In genomic region chr11:119684361-119685072, GRCh38 we compare ENCODE assay signal across 1 cellular context.
TF ChIP-seq lines count a peak whose summit lies in the region.

No MANE protein-coding gene starts in this region.

TF ChIP-seq in IMR-90, 13 proteins besides CTCF, POLR2A, EP300 and RAD21 (continued from another document):
- TF ChIP-seq ELK1 (IDR thresholded peaks at IDR 0.05; ENCODE audit: borderline replicate concordance, low read depth, low read length), result no peak
- peak; percentile 57 for TF ChIP-seq CEBPB (IDR thresholded peaks at IDR 0.05; ENCODE audit: low read depth, low read length)
- peak; percentile 71 for TF ChIP-seq MAFK (IDR thresholded peaks at IDR 0.05; ENCODE audit: low read depth, low read length)
- TF ChIP-seq SMC3 (IDR thresholded peaks at IDR 0.05; ENCODE audit: low read depth, low read length), result no peak
- peak; percentile 92; the same call in 1 of the 2 replicates for TF ChIP-seq MAZ (IDR thresholded peaks at IDR 0.05; ENCODE audit: borderline replicate concordance, low read depth, low read length)
- TF ChIP-seq USF2 (IDR thresholded peaks at IDR 0.05; ENCODE audit: low read depth, low read length), result no peak
- 0 out of 2 replicates have a peak, but pooled peaks have one; percentile 6 for TF ChIP-seq NFE2L2 (IDR thresholded peaks at IDR 0.05; ENCODE audit: low read depth, low read length)
TF ChIP-seq in IMR-90: peak in this region for 5.
